ENCODE assay signal across 13 cellular contexts in the genomic region with DNA sequence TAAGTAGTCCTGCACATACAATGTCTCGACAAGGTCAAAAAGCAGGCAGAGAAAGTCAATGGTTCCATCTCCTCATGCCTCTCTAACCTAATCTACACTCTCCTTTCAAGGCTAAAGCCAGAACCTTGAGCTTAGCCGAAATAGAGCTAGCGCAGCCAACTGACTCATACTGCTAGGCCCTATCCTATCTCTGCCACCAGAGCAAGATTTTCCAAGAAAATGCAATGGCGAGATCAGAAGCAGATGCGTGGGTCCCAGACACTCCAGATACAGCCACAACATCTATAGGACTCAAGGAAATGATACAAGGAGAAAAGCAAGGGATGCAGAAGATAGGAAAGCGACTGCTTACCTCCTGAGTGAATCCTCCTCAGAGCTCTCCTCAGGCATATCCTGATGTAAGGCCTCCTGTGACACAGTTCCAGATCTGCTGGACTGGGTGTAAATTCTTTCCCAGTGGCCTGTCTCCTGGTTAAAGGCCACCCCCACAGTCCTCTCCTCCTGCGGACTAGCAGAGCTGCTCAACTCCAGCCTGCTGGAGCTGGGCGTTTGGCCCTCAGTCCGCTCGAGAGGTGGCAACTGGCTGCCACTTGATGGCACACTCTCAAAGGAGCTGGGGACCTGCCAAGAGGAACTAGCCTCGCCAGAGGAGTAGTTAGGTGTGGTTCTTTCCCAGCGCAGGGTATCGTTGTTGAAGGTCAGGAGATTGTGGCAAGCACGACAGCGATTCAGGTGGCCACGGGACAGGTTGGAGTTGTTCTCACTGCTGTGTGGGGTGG. TPM values are rescaled to one million over a fixed set of nuclear protein-coding genes. Genes with fewer than 3 reads are reported as not detected.
DNase-seq lines count a peak whose midpoint lies in the region; ATAC-seq, FAIRE-seq and TF ChIP-seq lines count a peak whose summit lies in the region.
"Had no signal": no experiment of that assay in that cellular context is flagged by ENCODE, and none has a peak within 500 bp of the region (broad histone marks: within the 10 kb centered on the region; RNA-seq: fewer than 3 reads in every experiment).

No MANE protein-coding gene starts in this region.

- no peaks in the 10 kb centered on the region for H3K27me3 ChIP-seq in breast epithelium
- H3K27me3 ChIP-seq in lower lobe of right lung (ENCODE audit: low read depth) = no peaks in the 10 kb centered on the region
- H3K27me3 ChIP-seq: tibial artery had no signal

- ATAC-seq in A549 (peak in 1 of 2 experiments; percentile 43; a peak in 3 of 6 replicates), lower lobe of right lung (peak; percentile 90 to 96), HG03354 (IDR thresholded peaks at IDR 0.05; ENCODE audit: poor library complexity, severe bottlenecking, unreplicated experiment) (no peak)

- no peak for FAIRE-seq in A549 (lab: Jason Lieb, UNC)

- peak; percentile 18 to 40; a peak in 2 of 5 replicates for TF ChIP-seq RAD21 in A549 (conservative IDR thresholded peaks at IDR 0.05 in 1 of 2, IDR thresholded peaks at IDR 0.05 in 1 of 2)

- TF ChIP-seq EP300 in A549 (IDR thresholded peaks at IDR 0.05) = no peak

- H3K9me3 ChIP-seq in A549 (no peaks in the 10 kb centered on the region), breast epithelium (no peaks in the 10 kb centered on the region), lower lobe of right lung (no peaks in the 10 kb centered on the region)
- H3K9me3 ChIP-seq: tibial artery had no signal

- CTCF ChIA-PET in A549 (lab: Yijun Ruan, JAX) = interaction anchor here (0.8 to 3.1 kb wide), 11 partner anchors 8 to 159 kb away, joined by 3 to 18 read pairs (median 4); partner anchors contain the start of genes ATG13 and HARBI1

- H3K27ac ChIP-seq in A549 = no peak overlapping the region
- H3K27ac ChIP-seq in breast epithelium = peak overlapping the region; percentile 77 to 80
- H3K27ac ChIP-seq in lower lobe of right lung = peak overlapping the region; percentile 54
- H3K27ac ChIP-seq: tibial artery had no signal

- intact Hi-C loops in breast epithelium (cut with DNase I; ENCODE audit: low total_unique reads) (no loop called here), lower lobe of right lung (cut with DNase I) (no loop called here)

- POLR2A ChIA-PET in A549 (lab: Yijun Ruan, JAX) = no interaction called here

- TF ChIP-seq POLR2A in A549 (IDR thresholded peaks at IDR 0.05; ENCODE audit: low read length) = no peak
- TF ChIP-seq POLR2A in breast epithelium (IDR thresholded peaks at IDR 0.05) = no peak

- in situ Hi-C loops in GM13977 (cut with MboI; ENCODE audit: low pct_unique_long_range_greater_than_20kb, low sequenced_read_pairs, unreplicated experiment) = no loop called here

- H3K4me1 ChIP-seq in A549 = 0 out of 3 replicates have a peak, but pooled peaks cover 4% of the 10 kb centered on the region
- H3K4me1 ChIP-seq in breast epithelium = peaks cover 0 to 5% of the 10 kb centered on the region in 2 donors
- peaks cover 20% of the 10 kb centered on the region for H3K4me1 ChIP-seq in lower lobe of right lung

- H3K4me3 ChIP-seq in A549 (no peak overlapping the region), breast epithelium (no peak overlapping the region), lower lobe of right lung (no peak overlapping the region)
- H3K4me3 ChIP-seq: tibial artery had no signal

- peak in 1 of 2 experiments; percentile 42 for DNase-seq in A549 (ENCODE audit: low read depth in 1 of 2, low spot score in 1 of 2)
- peak; percentile 88 for DNase-seq in NCI-H2029 (lab: John Stamatoyannopoulos, UW)
- DNase-seq in breast epithelium (ENCODE audit: low spot score in 2 of 2) = peak; percentile 77 to 79
- peak; percentile 87 for DNase-seq in lower lobe of right lung
- no peak for DNase-seq in dermis blood vessel endothelial cell
- no peak for DNase-seq in GM13977 (ENCODE audit: low spot score)
- DNase-seq in NK-92 (lab: John Stamatoyannopoulos, UW; ENCODE audit: unreplicated experiment) = no peak
- DNase-seq: activated CD8-positive, alpha-beta memory T cell treated with anti-CD3 and anti-CD28 coated beads for 24 hours; mesendoderm; NCI-H1105; NK-92 treated with Interleukin-12 subunit alpha and Interleukin-12 subunit beta, amount 100 ng/mL, for 24 hours; tibial artery had no signal

- H3K36me3 ChIP-seq in breast epithelium (no peaks in the 10 kb centered on the region), lower lobe of right lung (peaks cover 62% of the 10 kb centered on the region)

- H3K4me2 ChIP-seq in A549 = no peak overlapping the region

- TF ChIP-seq CTCF in A549 (IDR thresholded peaks at IDR 0.05) = no peak
- TF ChIP-seq CTCF in breast epithelium (IDR thresholded peaks at IDR 0.05) = no peak
- TF ChIP-seq CTCF in lower lobe of right lung (IDR thresholded peaks at IDR 0.05) = no peak
- no peak for TF ChIP-seq CTCF in GM13977 (IDR thresholded peaks at IDR 0.05; ENCODE audit: extremely low read depth, insufficient read depth, missing control alignments)

- 83% methylated on average over 16 of the region's 16 CpGs for WGBS in A549 (ENCODE audit: missing lambda C conversion rate)

TF ChIP-seq in A549, 52 proteins besides CTCF, POLR2A, EP300 and RAD21:
- no peak for TF ChIP-seq RNF2 (IDR thresholded peaks at IDR 0.05; ENCODE audit: borderline replicate concordance, low read depth)
- TF ChIP-seq, protein P1, sequence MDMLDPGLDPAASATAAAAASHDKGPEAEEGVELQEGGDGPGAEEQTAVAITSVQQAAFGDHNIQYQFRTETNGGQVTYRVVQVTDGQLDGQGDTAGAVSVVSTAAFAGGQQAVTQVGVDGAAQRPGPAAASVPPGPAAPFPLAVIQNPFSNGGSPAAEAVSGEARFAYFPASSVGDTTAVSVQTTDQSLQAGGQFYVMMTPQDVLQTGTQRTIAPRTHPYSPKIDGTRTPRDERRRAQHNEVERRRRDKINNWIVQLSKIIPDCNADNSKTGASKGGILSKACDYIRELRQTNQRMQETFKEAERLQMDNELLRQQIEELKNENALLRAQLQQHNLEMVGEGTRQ (IDR thresholded peaks at IDR 0.05) = no peak
- TF ChIP-seq, protein P2, sequence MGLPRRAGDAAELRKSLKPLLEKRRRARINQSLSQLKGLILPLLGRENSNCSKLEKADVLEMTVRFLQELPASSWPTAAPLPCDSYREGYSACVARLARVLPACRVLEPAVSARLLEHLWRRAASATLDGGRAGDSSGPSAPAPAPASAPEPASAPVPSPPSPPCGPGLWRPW (IDR thresholded peaks at IDR 0.05) = no peak
- TF ChIP-seq, protein P3, sequence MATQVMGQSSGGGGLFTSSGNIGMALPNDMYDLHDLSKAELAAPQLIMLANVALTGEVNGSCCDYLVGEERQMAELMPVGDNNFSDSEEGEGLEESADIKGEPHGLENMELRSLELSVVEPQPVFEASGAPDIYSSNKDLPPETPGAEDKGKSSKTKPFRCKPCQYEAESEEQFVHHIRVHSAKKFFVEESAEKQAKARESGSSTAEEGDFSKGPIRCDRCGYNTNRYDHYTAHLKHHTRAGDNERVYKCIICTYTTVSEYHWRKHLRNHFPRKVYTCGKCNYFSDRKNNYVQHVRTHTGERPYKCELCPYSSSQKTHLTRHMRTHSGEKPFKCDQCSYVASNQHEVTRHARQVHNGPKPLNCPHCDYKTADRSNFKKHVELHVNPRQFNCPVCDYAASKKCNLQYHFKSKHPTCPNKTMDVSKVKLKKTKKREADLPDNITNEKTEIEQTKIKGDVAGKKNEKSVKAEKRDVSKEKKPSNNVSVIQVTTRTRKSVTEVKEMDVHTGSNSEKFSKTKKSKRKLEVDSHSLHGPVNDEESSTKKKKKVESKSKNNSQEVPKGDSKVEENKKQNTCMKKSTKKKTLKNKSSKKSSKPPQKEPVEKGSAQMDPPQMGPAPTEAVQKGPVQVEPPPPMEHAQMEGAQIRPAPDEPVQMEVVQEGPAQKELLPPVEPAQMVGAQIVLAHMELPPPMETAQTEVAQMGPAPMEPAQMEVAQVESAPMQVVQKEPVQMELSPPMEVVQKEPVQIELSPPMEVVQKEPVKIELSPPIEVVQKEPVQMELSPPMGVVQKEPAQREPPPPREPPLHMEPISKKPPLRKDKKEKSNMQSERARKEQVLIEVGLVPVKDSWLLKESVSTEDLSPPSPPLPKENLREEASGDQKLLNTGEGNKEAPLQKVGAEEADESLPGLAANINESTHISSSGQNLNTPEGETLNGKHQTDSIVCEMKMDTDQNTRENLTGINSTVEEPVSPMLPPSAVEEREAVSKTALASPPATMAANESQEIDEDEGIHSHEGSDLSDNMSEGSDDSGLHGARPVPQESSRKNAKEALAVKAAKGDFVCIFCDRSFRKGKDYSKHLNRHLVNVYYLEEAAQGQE (IDR thresholded peaks at IDR 0.05) = no peak
- TF ChIP-seq HDAC2 (IDR thresholded peaks at IDR 0.05) = no peak
- TF ChIP-seq, protein P4, sequence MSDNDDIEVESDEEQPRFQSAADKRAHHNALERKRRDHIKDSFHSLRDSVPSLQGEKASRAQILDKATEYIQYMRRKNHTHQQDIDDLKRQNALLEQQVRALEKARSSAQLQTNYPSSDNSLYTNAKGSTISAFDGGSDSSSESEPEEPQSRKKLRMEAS (IDR thresholded peaks at IDR 0.05) = no peak
- no peak for TF ChIP-seq ZSCAN20 (CRISPR knock-in tag; IDR thresholded peaks at IDR 0.05)
- no peak for TF ChIP-seq POLR2AphosphoS2 (conservative IDR thresholded peaks at IDR 0.05; ENCODE audit: low read length)
- no peak for TF ChIP-seq SREBF2 (IDR thresholded peaks at IDR 0.05)
- TF ChIP-seq FOXS1 (CRISPR knock-in tag; IDR thresholded peaks at IDR 0.05) = no peak
- no peak for TF ChIP-seq FOSL2 (IDR thresholded peaks at IDR 0.05)
- no peak for TF ChIP-seq FOSL2 (CRISPR knock-in tag; IDR thresholded peaks at IDR 0.05)

RNA-seq across cellular contexts. Expression of gene AMBRA1, which starts 52.0 kb away (rescaled TPM):
- polyA plus RNA-seq in A549 (2011; rRNA removed) (11.5 and 11.9 TPM in 2 replicates), A549 (2017; fragmentation: RNase III; extraction: RNeasy Plus Mini Kit Qiagen cat#74134 plus additional on column Dnase treatment) (11.1 to 13.4 TPM (median 13.4 TPM) in 3 replicates)
- 7.1 and 11.0 TPM in 2 replicates for polyA plus RNA-seq in A549 (2012; cell fraction: cytosol; rRNA removed)
- 23.9 and 25.1 TPM in 2 replicates for polyA plus RNA-seq in A549 (2012; cell fraction: nucleus; rRNA removed)
- 32.6 and 47.5 TPM in 2 replicates for polyA minus RNA-seq in A549 (2011; rRNA and poly(A)+ RNA removed)
- total RNA-seq in breast epithelium (10 to 100 TPM; 32.5 to 38.9 (median 34.1) TPM), lower lobe of right lung (39.9 TPM), dermis blood vessel endothelial cell (20.9 and 27.3 TPM in 2 replicates)

Comparison
In these comparisons a context has a peak if more than half of its experiments do, and no peak if none do; other contexts are left out.
1. DNase-seq: peak in NCI-H2029 (single experiment), breast epithelium (2 of 2) and lower lobe of right lung (single experiment); none in dermis blood vessel endothelial cell (single experiment), GM13977 (single experiment) and NK-92 (single experiment).
2. H3K27ac ChIP-seq: peak in breast epithelium (2 of 2) and lower lobe of right lung (single experiment); none in A549 (0 of 2).